ENCODE assay signal across 1 cellular context in genomic region chr7:101085000-101085948, GRCh38.
TF ChIP-seq lines count a peak whose summit lies in the region.

A gene with protein sequence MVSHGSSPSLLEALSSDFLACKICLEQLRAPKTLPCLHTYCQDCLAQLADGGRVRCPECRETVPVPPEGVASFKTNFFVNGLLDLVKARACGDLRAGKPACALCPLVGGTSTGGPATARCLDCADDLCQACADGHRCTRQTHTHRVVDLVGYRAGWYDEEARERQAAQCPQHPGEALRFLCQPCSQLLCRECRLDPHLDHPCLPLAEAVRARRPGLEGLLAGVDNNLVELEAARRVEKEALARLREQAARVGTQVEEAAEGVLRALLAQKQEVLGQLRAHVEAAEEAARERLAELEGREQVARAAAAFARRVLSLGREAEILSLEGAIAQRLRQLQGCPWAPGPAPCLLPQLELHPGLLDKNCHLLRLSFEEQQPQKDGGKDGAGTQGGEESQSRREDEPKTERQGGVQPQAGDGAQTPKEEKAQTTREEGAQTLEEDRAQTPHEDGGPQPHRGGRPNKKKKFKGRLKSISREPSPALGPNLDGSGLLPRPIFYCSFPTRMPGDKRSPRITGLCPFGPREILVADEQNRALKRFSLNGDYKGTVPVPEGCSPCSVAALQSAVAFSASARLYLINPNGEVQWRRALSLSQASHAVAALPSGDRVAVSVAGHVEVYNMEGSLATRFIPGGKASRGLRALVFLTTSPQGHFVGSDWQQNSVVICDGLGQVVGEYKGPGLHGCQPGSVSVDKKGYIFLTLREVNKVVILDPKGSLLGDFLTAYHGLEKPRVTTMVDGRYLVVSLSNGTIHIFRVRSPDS (plus strand): TSS chr7:101085481. CDS start chr7:101087313, 1,832 bp downstream.

TF ChIP-seq in HepG2, 621 proteins besides CTCF, POLR2A, EP300 and RAD21 (continued from another document and continues in another):
- TF ChIP-seq, protein P1, sequence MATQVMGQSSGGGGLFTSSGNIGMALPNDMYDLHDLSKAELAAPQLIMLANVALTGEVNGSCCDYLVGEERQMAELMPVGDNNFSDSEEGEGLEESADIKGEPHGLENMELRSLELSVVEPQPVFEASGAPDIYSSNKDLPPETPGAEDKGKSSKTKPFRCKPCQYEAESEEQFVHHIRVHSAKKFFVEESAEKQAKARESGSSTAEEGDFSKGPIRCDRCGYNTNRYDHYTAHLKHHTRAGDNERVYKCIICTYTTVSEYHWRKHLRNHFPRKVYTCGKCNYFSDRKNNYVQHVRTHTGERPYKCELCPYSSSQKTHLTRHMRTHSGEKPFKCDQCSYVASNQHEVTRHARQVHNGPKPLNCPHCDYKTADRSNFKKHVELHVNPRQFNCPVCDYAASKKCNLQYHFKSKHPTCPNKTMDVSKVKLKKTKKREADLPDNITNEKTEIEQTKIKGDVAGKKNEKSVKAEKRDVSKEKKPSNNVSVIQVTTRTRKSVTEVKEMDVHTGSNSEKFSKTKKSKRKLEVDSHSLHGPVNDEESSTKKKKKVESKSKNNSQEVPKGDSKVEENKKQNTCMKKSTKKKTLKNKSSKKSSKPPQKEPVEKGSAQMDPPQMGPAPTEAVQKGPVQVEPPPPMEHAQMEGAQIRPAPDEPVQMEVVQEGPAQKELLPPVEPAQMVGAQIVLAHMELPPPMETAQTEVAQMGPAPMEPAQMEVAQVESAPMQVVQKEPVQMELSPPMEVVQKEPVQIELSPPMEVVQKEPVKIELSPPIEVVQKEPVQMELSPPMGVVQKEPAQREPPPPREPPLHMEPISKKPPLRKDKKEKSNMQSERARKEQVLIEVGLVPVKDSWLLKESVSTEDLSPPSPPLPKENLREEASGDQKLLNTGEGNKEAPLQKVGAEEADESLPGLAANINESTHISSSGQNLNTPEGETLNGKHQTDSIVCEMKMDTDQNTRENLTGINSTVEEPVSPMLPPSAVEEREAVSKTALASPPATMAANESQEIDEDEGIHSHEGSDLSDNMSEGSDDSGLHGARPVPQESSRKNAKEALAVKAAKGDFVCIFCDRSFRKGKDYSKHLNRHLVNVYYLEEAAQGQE (IDR thresholded peaks at IDR 0.05; ENCODE audit: borderline replicate concordance in 1 of 2, low read depth in 1 of 2, low read length in 2 of 2): peak in 1 of 2 experiments; percentile 4; a peak in 1 of 4 replicates
- TF ChIP-seq ZNF441 (CRISPR knock-in tag; IDR thresholded peaks at IDR 0.05; ENCODE audit: borderline replicate concordance) (peak; percentile 39; the same call in 1 of the 2 replicates), ZNF572 (CRISPR knock-in tag; IDR thresholded peaks at IDR 0.05) (no peak), ATF3 (CRISPR knock-in tag; IDR thresholded peaks at IDR 0.05) (no peak), ZNF124 (CRISPR knock-in tag; IDR thresholded peaks at IDR 0.05) (no peak), NFRKB (IDR thresholded peaks at IDR 0.05) (no peak), PHF8 (CRISPR knock-in tag; IDR thresholded peaks at IDR 0.05) (peak; percentile 71), TEAD2 (CRISPR knock-in tag; IDR thresholded peaks at IDR 0.05) (no peak), ZNF605 (CRISPR knock-in tag; IDR thresholded peaks at IDR 0.05) (peak; percentile 81), ZFP36 (IDR thresholded peaks at IDR 0.05; ENCODE audit: borderline replicate concordance, low read depth, low read length, partially characterized antibody) (no peak), ZNF879 (CRISPR knock-in tag; IDR thresholded peaks at IDR 0.05) (no peak), SCMH1 (CRISPR knock-in tag; IDR thresholded peaks at IDR 0.05; ENCODE audit: borderline replicate concordance) (no peak), ARNTL (CRISPR knock-in tag; IDR thresholded peaks at IDR 0.05) (0 out of 2 replicates have a peak, but pooled peaks have one; percentile 35), DNMT3B (CRISPR knock-in tag; conservative IDR thresholded peaks at IDR 0.05) (no peak), MEIS1 (CRISPR knock-in tag; IDR thresholded peaks at IDR 0.05; ENCODE audit: borderline replicate concordance) (peak; percentile 68; the same call in 1 of the 2 replicates), MAF1 (CRISPR knock-in tag; IDR thresholded peaks at IDR 0.05; ENCODE audit: borderline replicate concordance) (0 out of 2 replicates have a peak, but pooled peaks have one; percentile 70), HINFP (CRISPR knock-in tag; IDR thresholded peaks at IDR 0.05; ENCODE audit: low read depth) (0 out of 2 replicates have a peak, but pooled peaks have one; percentile 2), BORCS8-MEF2B (CRISPR knock-in tag; IDR thresholded peaks at IDR 0.05) (no peak), PHB2 (IDR thresholded peaks at IDR 0.05; ENCODE audit: partially characterized antibody) (no peak), RARA (CRISPR knock-in tag; IDR thresholded peaks at IDR 0.05) (peak; percentile 8; the same call in 1 of the 2 replicates), ZFP41 (CRISPR knock-in tag; IDR thresholded peaks at IDR 0.05; ENCODE audit: borderline replicate concordance) (no peak), ZFX (CRISPR knock-in tag; IDR thresholded peaks at IDR 0.05; ENCODE audit: low read depth) (peak; percentile 95), ZBTB26 (CRISPR knock-in tag; IDR thresholded peaks at IDR 0.05; ENCODE audit: borderline replicate concordance) (0 out of 2 replicates have a peak, but pooled peaks have one; percentile 57), ZBTB37 (CRISPR knock-in tag; IDR thresholded peaks at IDR 0.05) (no peak), KDM4B (CRISPR knock-in tag; IDR thresholded peaks at IDR 0.05) (no peak), ELF1 (CRISPR knock-in tag; IDR thresholded peaks at IDR 0.05) (peak; percentile 46; the same call in 1 of the 2 replicates), JUN (CRISPR knock-in tag; IDR thresholded peaks at IDR 0.05) (no peak), YEATS2 (CRISPR knock-in tag; IDR thresholded peaks at IDR 0.05; ENCODE audit: borderline replicate concordance) (no peak), NR2C2 (CRISPR knock-in tag; IDR thresholded peaks at IDR 0.05; ENCODE audit: borderline replicate concordance) (no peak; the same call in 1 of the 2 replicates), ZNF839 (CRISPR knock-in tag; IDR thresholded peaks at IDR 0.05; ENCODE audit: borderline replicate concordance) (no peak), MZF1 (CRISPR knock-in tag; IDR thresholded peaks at IDR 0.05; ENCODE audit: borderline replicate concordance) (no peak), ZSCAN29 (CRISPR knock-in tag; conservative IDR thresholded peaks at IDR 0.05) (no peak), ONECUT2 (CRISPR knock-in tag; IDR thresholded peaks at IDR 0.05) (no peak), RBFOX2 (IDR thresholded peaks at IDR 0.05; ENCODE audit: low read depth, low read length) (peak; percentile 42; the same call in 1 of the 2 replicates), U2AF2 (IDR thresholded peaks at IDR 0.05; ENCODE audit: low read depth, low read length) (no peak), CBX2 (IDR thresholded peaks at IDR 0.05; ENCODE audit: low read depth, low read length) (no peak), CBX2 (CRISPR knock-in tag; IDR thresholded peaks at IDR 0.05; ENCODE audit: low read depth) (no peak), MED1 (CRISPR knock-in tag; IDR thresholded peaks at IDR 0.05) (0 out of 2 replicates have a peak, but pooled peaks have one; percentile 35), SP5 (CRISPR knock-in tag; IDR thresholded peaks at IDR 0.05; ENCODE audit: borderline replicate concordance, low read depth) (peak; percentile 8; the same call in 1 of the 2 replicates), ZNF724P (CRISPR knock-in tag; IDR thresholded peaks at IDR 0.05; ENCODE audit: borderline replicate concordance) (0 out of 2 replicates have a peak, but pooled peaks have one; percentile 67), MATR3 (CRISPR knock-in tag; IDR thresholded peaks at IDR 0.05) (no peak), HIVEP1 (CRISPR knock-in tag; IDR thresholded peaks at IDR 0.05) (no peak), ZBTB42 (CRISPR knock-in tag; IDR thresholded peaks at IDR 0.05) (no peak), TBX2 (CRISPR knock-in tag; IDR thresholded peaks at IDR 0.05; ENCODE audit: borderline replicate concordance) (peak; percentile 43; the same call in 1 of the 2 replicates), PBX2 (CRISPR knock-in tag; IDR thresholded peaks at IDR 0.05) (0 out of 2 replicates have a peak, but pooled peaks have one; percentile 40)
- TF ChIP-seq, protein P2, sequence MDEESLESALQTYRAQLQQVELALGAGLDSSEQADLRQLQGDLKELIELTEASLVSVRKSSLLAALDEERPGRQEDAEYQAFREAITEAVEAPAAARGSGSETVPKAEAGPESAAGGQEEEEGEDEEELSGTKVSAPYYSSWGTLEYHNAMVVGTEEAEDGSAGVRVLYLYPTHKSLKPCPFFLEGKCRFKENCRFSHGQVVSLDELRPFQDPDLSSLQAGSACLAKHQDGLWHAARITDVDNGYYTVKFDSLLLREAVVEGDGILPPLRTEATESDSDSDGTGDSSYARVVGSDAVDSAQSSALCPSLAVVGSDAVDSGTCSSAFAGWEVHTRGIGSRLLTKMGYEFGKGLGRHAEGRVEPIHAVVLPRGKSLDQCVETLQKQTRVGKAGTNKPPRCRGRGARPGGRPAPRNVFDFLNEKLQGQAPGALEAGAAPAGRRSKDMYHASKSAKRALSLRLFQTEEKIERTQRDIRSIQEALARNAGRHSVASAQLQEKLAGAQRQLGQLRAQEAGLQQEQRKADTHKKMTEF (CRISPR knock-in tag; IDR thresholded peaks at IDR 0.05): peak; percentile 32; the same call in 1 of the 2 replicates
- TF ChIP-seq, protein P3, sequence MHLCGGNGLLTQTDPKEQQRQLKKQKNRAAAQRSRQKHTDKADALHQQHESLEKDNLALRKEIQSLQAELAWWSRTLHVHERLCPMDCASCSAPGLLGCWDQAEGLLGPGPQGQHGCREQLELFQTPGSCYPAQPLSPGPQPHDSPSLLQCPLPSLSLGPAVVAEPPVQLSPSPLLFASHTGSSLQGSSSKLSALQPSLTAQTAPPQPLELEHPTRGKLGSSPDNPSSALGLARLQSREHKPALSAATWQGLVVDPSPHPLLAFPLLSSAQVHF (CRISPR knock-in tag; IDR thresholded peaks at IDR 0.05): no peak
- TF ChIP-seq, protein P4, sequence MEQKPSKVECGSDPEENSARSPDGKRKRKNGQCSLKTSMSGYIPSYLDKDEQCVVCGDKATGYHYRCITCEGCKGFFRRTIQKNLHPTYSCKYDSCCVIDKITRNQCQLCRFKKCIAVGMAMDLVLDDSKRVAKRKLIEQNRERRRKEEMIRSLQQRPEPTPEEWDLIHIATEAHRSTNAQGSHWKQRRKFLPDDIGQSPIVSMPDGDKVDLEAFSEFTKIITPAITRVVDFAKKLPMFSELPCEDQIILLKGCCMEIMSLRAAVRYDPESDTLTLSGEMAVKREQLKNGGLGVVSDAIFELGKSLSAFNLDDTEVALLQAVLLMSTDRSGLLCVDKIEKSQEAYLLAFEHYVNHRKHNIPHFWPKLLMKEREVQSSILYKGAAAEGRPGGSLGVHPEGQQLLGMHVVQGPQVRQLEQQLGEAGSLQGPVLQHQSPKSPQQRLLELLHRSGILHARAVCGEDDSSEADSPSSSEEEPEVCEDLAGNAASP (CRISPR knock-in tag; IDR thresholded peaks at IDR 0.05; ENCODE audit: borderline replicate concordance): no peak
- TF ChIP-seq, protein P5, sequence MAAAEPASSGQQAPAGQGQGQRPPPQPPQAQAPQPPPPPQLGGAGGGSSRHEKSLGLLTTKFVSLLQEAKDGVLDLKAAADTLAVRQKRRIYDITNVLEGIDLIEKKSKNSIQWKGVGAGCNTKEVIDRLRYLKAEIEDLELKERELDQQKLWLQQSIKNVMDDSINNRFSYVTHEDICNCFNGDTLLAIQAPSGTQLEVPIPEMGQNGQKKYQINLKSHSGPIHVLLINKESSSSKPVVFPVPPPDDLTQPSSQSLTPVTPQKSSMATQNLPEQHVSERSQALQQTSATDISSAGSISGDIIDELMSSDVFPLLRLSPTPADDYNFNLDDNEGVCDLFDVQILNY (CRISPR knock-in tag; conservative IDR thresholded peaks at IDR 0.05): peak; percentile 82
